9 cellular contexts compared by ENCODE assay signal in the genomic region with DNA sequence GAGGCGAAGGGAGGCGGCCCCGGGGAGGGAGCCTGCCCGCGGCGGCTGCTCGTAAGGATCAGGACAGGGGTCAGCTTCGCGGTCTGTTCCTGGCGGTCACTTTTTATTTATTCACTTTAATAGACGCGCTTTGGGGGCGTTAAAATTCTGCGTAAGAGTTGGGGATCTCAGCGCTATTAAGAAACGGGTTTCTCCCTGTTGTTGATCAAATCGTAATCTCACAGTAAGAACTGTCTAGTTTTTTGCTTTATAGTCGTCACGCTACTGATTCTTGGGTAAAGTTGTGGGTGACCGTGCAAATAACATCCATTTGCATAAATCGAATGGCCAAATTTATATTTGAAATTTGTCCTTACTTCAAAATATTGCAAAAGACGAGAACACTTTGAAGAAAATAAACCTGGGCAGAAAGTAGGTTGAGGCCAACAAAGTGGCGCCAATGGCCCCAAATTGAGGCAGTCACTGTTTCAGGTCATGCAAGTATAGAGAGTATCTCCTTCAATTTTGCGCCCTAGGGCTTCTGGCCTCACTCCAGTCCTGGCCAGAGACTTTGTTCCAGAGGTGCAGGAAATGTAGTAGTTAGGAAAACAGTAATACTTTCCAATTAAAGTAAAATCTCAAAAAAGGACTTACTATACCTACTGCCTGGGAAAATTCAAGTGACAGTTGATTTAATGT. TPM values are rescaled to one million over a fixed set of nuclear protein-coding genes. Genes with fewer than 3 reads are reported as not detected.
A peak's percentile ranks its signal among the peaks of the same experiment; 100 is the strongest.
DNase-seq lines count a peak whose midpoint lies in the region; ATAC-seq lines count a peak whose summit lies in the region.
"Had no signal": no experiment of that assay in that cellular context is flagged by ENCODE, and none has a peak within 500 bp of the region (broad histone marks: within the 10 kb centered on the region; RNA-seq: fewer than 3 reads in every experiment).

No MANE protein-coding gene starts in this region.

- no peak for ATAC-seq in activated T-helper 17 cell treated with anti-CD3 and anti-CD28 coated beads, Interleukin-2, amount 50 U/mL, for 72 hours (replicated peaks)
- ATAC-seq in left ventricle myocardium superior, result peak; percentile 17
- no peak for ATAC-seq in HG03135 (IDR thresholded peaks at IDR 0.05; ENCODE audit: unreplicated experiment)

- peak overlapping the region; percentile 97 for H3K27ac Mint-ChIP-seq in activated T-helper 17 cell treated with anti-CD3 and anti-CD28 coated beads, Interleukin-2, amount 50 U/mL, for 72 hours

- peaks cover 1 to 38% (median 17%) of the 10 kb centered on the region in 11 experiments; a peak in 15 of 22 replicates for H3K36me3 ChIP-seq in BLaER1 treated with 17β-estradiol and CSF1 and Interleukin-3, amounts not matched to agents 10 nM and 100 nM
- H3K36me3 ChIP-seq in HUES48 (ENCODE audit: control insufficient read depth, insufficient read depth, low read length), result peaks cover 18% of the 10 kb centered on the region

- peak overlapping the region; percentile 78 to 91 (median 88) for H3K4me2 ChIP-seq in BLaER1 treated with 17β-estradiol and CSF1 and Interleukin-3, amounts not matched to agents 10 nM and 100 nM

- peak overlapping the region; percentile 79 to 96 (median 89) for H3K4me3 ChIP-seq in BLaER1 treated with 17β-estradiol and CSF1 and Interleukin-3, amounts not matched to agents 10 nM and 100 nM
- peak overlapping the region; percentile 88 for H3K4me3 ChIP-seq in HUES48 (ENCODE audit: low read depth, low read length)

- H3K36me3 Mint-ChIP-seq in activated T-helper 17 cell treated with anti-CD3 and anti-CD28 coated beads, Interleukin-2, amount 50 U/mL, for 72 hours (ENCODE audit: low read depth), result peaks cover 24% of the 10 kb centered on the region

- peak overlapping the region; percentile 82 to 97 (median 90) for H3K27ac ChIP-seq in BLaER1 treated with 17β-estradiol and CSF1 and Interleukin-3, amounts not matched to agents 10 nM and 100 nM
- peak overlapping the region; percentile 94 for H3K27ac ChIP-seq in HUES48 (ENCODE audit: low read depth, low read length)

- peak overlapping the region; percentile 84 to 99 (median 93) for H3K9ac ChIP-seq in BLaER1 treated with 17β-estradiol and CSF1 and Interleukin-3, amounts not matched to agents 10 nM and 100 nM
- peak overlapping the region; percentile 82 for H3K9ac ChIP-seq in HUES48 (ENCODE audit: low read depth, low read length)

- no peaks in the 10 kb centered on the region for H3K9me3 Mint-ChIP-seq in activated T-helper 17 cell treated with anti-CD3 and anti-CD28 coated beads, Interleukin-2, amount 50 U/mL, for 72 hours

- H3K9me3 ChIP-seq in BLaER1 treated with 17β-estradiol and CSF1 and Interleukin-3, amounts not matched to agents 10 nM and 100 nM (replicated peaks in 1 of 11), result peaks cover 0 to 10% (median 0%) of the 10 kb centered on the region in 11 experiments; a peak in 7 of 22 replicates
- H3K9me3 ChIP-seq in HUES48 (ENCODE audit: control insufficient read depth, insufficient read depth, low read length), result no peaks in the 10 kb centered on the region

- DNase-seq in left ventricle myocardium superior, result peak; percentile 43
- peak; percentile 21 for DNase-seq in renal cortical epithelial cell (ENCODE audit: low read depth)
- DNase-seq in retina, result no peak
- no peak for DNase-seq in germinal center (ENCODE audit: low spot score)

- H3K4me3 Mint-ChIP-seq in activated T-helper 17 cell treated with anti-CD3 and anti-CD28 coated beads, Interleukin-2, amount 50 U/mL, for 72 hours, result peak overlapping the region; percentile 99

- H3K4me1 Mint-ChIP-seq in activated T-helper 17 cell treated with anti-CD3 and anti-CD28 coated beads, Interleukin-2, amount 50 U/mL, for 72 hours, result peaks cover 7% of the 10 kb centered on the region

- H3K27me3 Mint-ChIP-seq in activated T-helper 17 cell treated with anti-CD3 and anti-CD28 coated beads, Interleukin-2, amount 50 U/mL, for 72 hours, result no peaks in the 10 kb centered on the region

- no peaks in the 10 kb centered on the region for H3K27me3 ChIP-seq in BLaER1 treated with 17β-estradiol and CSF1 and Interleukin-3, amounts not matched to agents 10 nM and 100 nM
- H3K27me3 ChIP-seq in HUES48 (ENCODE audit: control insufficient read depth, insufficient read depth, low read length), result no peaks in the 10 kb centered on the region

- H3K4me1 ChIP-seq in BLaER1 treated with 17β-estradiol and CSF1 and Interleukin-3, amounts not matched to agents 10 nM and 100 nM, result peaks cover 14 to 54% (median 26%) of the 10 kb centered on the region in 10 experiments
- H3K4me1 ChIP-seq in HUES48 (ENCODE audit: control insufficient read depth, insufficient read depth, low read length), result peaks cover 32% of the 10 kb centered on the region

- peaks cover 0 to 36% (median 6%) of the 10 kb centered on the region in 11 experiments; a peak in 6 of 22 replicates for H4K20me1 ChIP-seq in BLaER1 treated with 17β-estradiol and CSF1 and Interleukin-3, amounts not matched to agents 10 nM and 100 nM

- intact Hi-C loops in left ventricle myocardium superior (cut with micrococcal nuclease), result no loop called here

RNA-seq across cellular contexts. Expression of a gene that starts 1.0 kb away (rescaled TPM):
- 10 to 100 TPM; 22.2 to 23.9 TPM for total RNA-seq in activated T-helper 17 cell treated with anti-CD3 and anti-CD28 coated beads, Interleukin-2, amount 50 U/mL, for 72 hours
- total RNA-seq in left ventricle myocardium superior (18.7 TPM), renal cortical epithelial cell (30.4 and 35.9 TPM in 2 replicates)

RNA-seq across cellular contexts. Expression of a gene that starts 40.9 kb away (rescaled TPM):
- not detected for total RNA-seq in activated T-helper 17 cell treated with anti-CD3 and anti-CD28 coated beads, Interleukin-2, amount 50 U/mL, for 72 hours
- 0.47 TPM for total RNA-seq in left ventricle myocardium superior
- total RNA-seq in renal cortical epithelial cell, result 0.17 and 0.25 TPM in 2 replicates
- total RNA-seq: HT1080 had no signal

Comparison
In these comparisons a context has a peak if more than half of its experiments do, and no peak if none do; other contexts are left out.
1. DNase-seq: peak in left ventricle myocardium superior (single experiment) and renal cortical epithelial cell (single experiment); none in retina (single experiment) and germinal center (single experiment).